ENCODE assay signal across 4 cellular contexts in genomic region chr12:117999806-118000205, GRCh38. TPM values are rescaled to one million over a fixed set of nuclear protein-coding genes. Genes with fewer than 3 reads are reported as not detected.
"Had no signal": no experiment of that assay in that cellular context is flagged by ENCODE, and none has a peak within 500 bp of the region (broad histone marks: within the 10 kb centered on the region; RNA-seq: fewer than 3 reads in every experiment).

No MANE protein-coding gene starts in this region.

RNA-seq across cellular contexts. Expression of gene KSR2, which starts 31.0 kb away (rescaled TPM):
- total RNA-seq: activated CD4-positive, alpha-beta memory T cell treated with anti-CD3 and anti-CD28 coated beads, Interleukin-2, amount 10 ng/mL, durations not matched to agents 7 days and 5 days; activated naive CD8-positive, alpha-beta T cell treated with anti-CD3 and anti-CD28 coated beads, Interleukin-2, amount 10 ng/mL, durations not matched to agents 7 days and 5 days; bronchial epithelial cell; cardiac septum had no signal
